ENCODE assay signal across 14 cellular contexts in the genomic region with DNA sequence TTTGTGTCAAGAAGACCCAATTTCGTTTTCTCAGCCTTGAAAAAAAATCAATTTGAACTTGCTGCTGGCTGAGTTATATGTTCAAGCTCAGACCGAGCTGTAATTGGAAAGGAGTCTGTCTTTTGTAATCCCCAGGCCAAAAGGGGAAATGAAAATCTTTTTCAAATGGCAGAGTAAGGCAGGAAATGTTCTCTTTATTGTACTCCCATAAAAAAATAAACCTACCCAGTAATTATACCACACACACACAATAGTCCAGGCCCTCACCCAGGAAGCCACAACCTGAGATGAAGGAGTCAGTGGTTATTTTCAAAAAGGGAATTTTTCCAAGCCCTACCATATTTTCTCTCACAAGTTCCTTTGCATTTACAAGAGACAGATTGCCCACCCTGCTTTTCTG. TPM values are rescaled to one million over a fixed set of nuclear protein-coding genes. Genes with fewer than 3 reads are reported as not detected.
DNase-seq lines count a peak whose midpoint lies in the region; ATAC-seq lines count a peak whose summit lies in the region.
"Had no signal": no experiment of that assay in that cellular context is flagged by ENCODE, and none has a peak within 500 bp of the region (broad histone marks: within the 10 kb centered on the region; RNA-seq: fewer than 3 reads in every experiment).

No MANE protein-coding gene starts in this region.

- H3K27me3 ChIP-seq in skeletal muscle tissue (ENCODE audit: control insufficient read depth in 3 of 3, insufficient read depth in 3 of 3, low read length in 3 of 3) = no peaks in the 10 kb centered on the region
- H3K27me3 ChIP-seq: sigmoid colon had no signal

- peaks cover 18% of the 10 kb centered on the region for H3K4me1 Mint-ChIP-seq in activated T-cell treated with anti-CD3 and anti-CD28 coated beads, Interleukin-2, amount 50 U/mL, for 4 hours (ENCODE audit: low read depth)
- H3K4me1 Mint-ChIP-seq: central memory CD8-positive, alpha-beta T cell had no signal

- ATAC-seq in GM18858 (IDR thresholded peaks at IDR 0.05; ENCODE audit: unreplicated experiment) = no peak
- no peak for ATAC-seq in HG02840 (IDR thresholded peaks at IDR 0.05; ENCODE audit: low FRiP score, unreplicated experiment)
- ATAC-seq in activated T-cell treated with anti-CD3 and anti-CD28 coated beads, Interleukin-2, amount 50 U/mL, for 4 hours = no peak

- no peak overlapping the region for H3K9ac ChIP-seq in skeletal muscle tissue (ENCODE audit: low read depth in 1 of 3, low read length in 3 of 3)

- DNase-seq in NCI-H1105 treated with DMSO at 0.1 percent for 48 hours (lab: John Stamatoyannopoulos, UW) (peak; percentile 11), NCI-H1105 (lab: John Stamatoyannopoulos, UW) (no peak), NAMALWA (ENCODE audit: low spot score) (peak; percentile 2), astrocyte of the hippocampus (ENCODE audit: low read depth, low spot score) (peak; percentile 27)
- DNase-seq in activated T-cell treated with anti-CD3 and anti-CD28 coated beads, Interleukin-2, amount 50 U/mL, for 4 hours = no peak
- DNase-seq: SHP77 treated with DMSO at 0.1 percent for 48 hours, sigmoid colon had no signal

- H3K36me3 ChIP-seq in skeletal muscle tissue (ENCODE audit: control insufficient read depth in 3 of 3, insufficient read depth in 3 of 3, low read length in 3 of 3) = no peaks in the 10 kb centered on the region
- H3K36me3 ChIP-seq: sigmoid colon had no signal

- H3K4me3 Mint-ChIP-seq in activated T-cell treated with anti-CD3 and anti-CD28 coated beads, Interleukin-2, amount 50 U/mL, for 4 hours = no peak overlapping the region
- H3K4me3 Mint-ChIP-seq: activated naive CD8-positive, alpha-beta T cell; central memory CD8-positive, alpha-beta T cell had no signal

- peaks cover 4% of the 10 kb centered on the region for H3K9me3 Mint-ChIP-seq in activated T-cell treated with anti-CD3 and anti-CD28 coated beads, Interleukin-2, amount 50 U/mL, for 4 hours
- H3K9me3 Mint-ChIP-seq: central memory CD8-positive, alpha-beta T cell had no signal

- H3K4me1 ChIP-seq in skeletal muscle tissue (ENCODE audit: control insufficient read depth in 3 of 3, insufficient read depth in 3 of 3, low read length in 3 of 3) = peaks cover 53 to 74% (median 54%) of the 10 kb centered on the region in 3 donors

- no peaks in the 10 kb centered on the region for H3K36me3 Mint-ChIP-seq in activated T-cell treated with anti-CD3 and anti-CD28 coated beads, Interleukin-2, amount 50 U/mL, for 4 hours (ENCODE audit: insufficient read depth)

- no peaks in the 10 kb centered on the region for H3K27me3 Mint-ChIP-seq in activated T-cell treated with anti-CD3 and anti-CD28 coated beads, Interleukin-2, amount 50 U/mL, for 4 hours (ENCODE audit: low read depth)
- H3K27me3 Mint-ChIP-seq: activated naive CD8-positive, alpha-beta T cell; central memory CD8-positive, alpha-beta T cell had no signal

- no peaks in the 10 kb centered on the region for H3K9me3 ChIP-seq in skeletal muscle tissue (ENCODE audit: control insufficient read depth in 3 of 3, low read length in 3 of 3)
- H3K9me3 ChIP-seq: sigmoid colon had no signal

- H3K27ac ChIP-seq in skeletal muscle tissue (ENCODE audit: low read depth, low read length) = peak overlapping the region; percentile 38
- H3K27ac ChIP-seq: 22Rv1 had no signal

- H3K4me3 ChIP-seq in skeletal muscle tissue (ENCODE audit: low read length in 3 of 3) = no peak overlapping the region
- H3K4me3 ChIP-seq: sigmoid colon had no signal

RNA-seq across cellular contexts. Expression of gene CLIC5, which starts 45.3 kb away (rescaled TPM):
- total RNA-seq in skeletal muscle tissue = 7.8 TPM
- total RNA-seq in activated T-cell treated with anti-CD3 and anti-CD28 coated beads, Interleukin-2, amount 50 U/mL, for 4 hours = 1 to 10 TPM; 1.5 to 2.9 (median 1.6) TPM
- total RNA-seq: NCI-H460 had no signal

Comparison
In these comparisons a context has a peak if more than half of its experiments do, and no peak if none do; other contexts are left out.
1. DNase-seq: peak in NCI-H1105 treated with DMSO at 0.1 percent for 48 hours (single experiment), NAMALWA (single experiment) and astrocyte of the hippocampus (single experiment); none in NCI-H1105 (single experiment) and activated T-cell treated with anti-CD3 and anti-CD28 coated beads, Interleukin-2, amount 50 U/mL, for 4 hours (single experiment).